ENCODE assay signal across 12 cellular contexts in the genomic region with DNA sequence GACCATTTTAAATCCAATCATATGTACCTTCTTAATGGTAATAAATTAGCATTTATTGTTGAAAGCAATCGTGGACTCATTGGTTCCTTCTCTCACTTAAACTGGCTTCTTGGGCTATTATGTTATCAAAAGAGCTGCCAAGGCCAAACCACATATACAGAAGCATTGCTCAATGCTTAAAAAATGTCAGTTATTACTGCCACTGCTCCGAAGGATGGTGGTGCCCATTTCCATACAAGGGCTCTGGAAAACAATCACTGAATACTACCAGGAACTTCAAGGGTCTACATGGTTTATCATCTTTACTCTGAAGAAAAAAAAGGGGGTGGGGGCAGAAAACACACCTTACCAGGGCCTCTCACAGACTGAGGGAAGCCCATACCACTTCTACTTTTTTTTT.
DNase-seq lines count a peak whose midpoint lies in the region; ATAC-seq and TF ChIP-seq lines count a peak whose summit lies in the region.
"Had no signal": no experiment of that assay in that cellular context is flagged by ENCODE, and none has a peak within 500 bp of the region (broad histone marks: within the 10 kb centered on the region; RNA-seq: fewer than 3 reads in every experiment).

No MANE protein-coding gene starts in this region.

- H3K36me3 ChIP-seq in PC-3 (ENCODE audit: low read depth, low read length) (no peaks in the 10 kb centered on the region), smooth muscle cell (ENCODE audit: low read depth) (no peaks in the 10 kb centered on the region)

- TF ChIP-seq CTCF in PC-3 (conservative IDR thresholded peaks at IDR 0.05; ENCODE audit: low read depth, low read length) (no peak), epithelial cell of proximal tubule (conservative IDR thresholded peaks at IDR 0.05; ENCODE audit: low read depth, low read length) (no peak), smooth muscle cell (IDR thresholded peaks at IDR 0.05; ENCODE audit: borderline replicate concordance, insufficient read depth, poor library complexity, severe bottlenecking) (no peak)

- CTCF ChIA-PET in PC-3 (lab: Charles Lee) = no interaction called here

- H3K4me2 ChIP-seq in PC-3 (ENCODE audit: low read length) (peak overlapping the region; percentile 45; the same call in 1 of the 2 replicates), smooth muscle cell (peak overlapping the region; percentile 64)

- no peaks in the 10 kb centered on the region for H3K9me2 ChIP-seq in PC-3 (replicated peaks; ENCODE audit: low read length)

- H2AFZ ChIP-seq in PC-3 (ENCODE audit: low read length) = no peak overlapping the region
- no peak overlapping the region for H2AFZ ChIP-seq in smooth muscle cell (ENCODE audit: low read depth)

- H3K4me3 ChIP-seq in PC-3 (ENCODE audit: low read length) = no peak overlapping the region
- H3K4me3 ChIP-seq in epithelial cell of proximal tubule (ENCODE audit: low read depth, low read length) = no peak overlapping the region
- H3K4me3 ChIP-seq in smooth muscle cell = no peak overlapping the region

- no peaks in the 10 kb centered on the region for H3K27me3 ChIP-seq in PC-3 (ENCODE audit: low read length)
- no peaks in the 10 kb centered on the region for H3K27me3 ChIP-seq in smooth muscle cell (ENCODE audit: low read depth)

- intact Hi-C loops in PC-3 (cut with micrococcal nuclease) = no loop called here

- H3K79me2 ChIP-seq in PC-3 (ENCODE audit: low read length) = no peaks in the 10 kb centered on the region
- H3K79me2 ChIP-seq in smooth muscle cell (ENCODE audit: low read depth) = peaks cover 79% of the 10 kb centered on the region

- 28% methylated on average over 2 of the region's 2 CpGs for WGBS in smooth muscle cell (ENCODE audit: low lambda C conversion rate)

- BruUV-seq in PC-3 (replicated peaks; lab: Mats Ljungman, UMichigan) = no TSS peak

- H3K9me3 ChIP-seq in PC-3 (ENCODE audit: low read length) = no peaks in the 10 kb centered on the region
- no peaks in the 10 kb centered on the region for H3K9me3 ChIP-seq in smooth muscle cell (replicated peaks; ENCODE audit: low read depth)

- H4K20me1 ChIP-seq in PC-3 (ENCODE audit: low read length) (no peaks in the 10 kb centered on the region), smooth muscle cell (ENCODE audit: low read depth) (peaks cover 67% of the 10 kb centered on the region)

- H3K4me1 ChIP-seq in PC-3 (ENCODE audit: insufficient read depth, low read length) = peaks cover 22% of the 10 kb centered on the region
- H3K4me1 ChIP-seq in smooth muscle cell (ENCODE audit: low read depth) = peaks cover 12% of the 10 kb centered on the region

- H3K9ac ChIP-seq in PC-3 (ENCODE audit: low read length) (no peak overlapping the region), smooth muscle cell (ENCODE audit: low read depth) (no peak overlapping the region)

- no peak overlapping the region for H3K27ac ChIP-seq in PC-3 (ENCODE audit: low read length)
- H3K27ac ChIP-seq in smooth muscle cell (ENCODE audit: low read depth) = peak overlapping the region; percentile 72

- peak; percentile 68 for DNase-seq in H4 (ENCODE audit: low spot score)
- DNase-seq in PC-3 = peak; percentile 22
- DNase-seq in epithelial cell of proximal tubule (ENCODE audit: low read depth) = peak; percentile 13
- no peak for DNase-seq in smooth muscle cell (lab: John Stamatoyannopoulos, UW; ENCODE audit: unreplicated experiment)
- DNase-seq in NCI-H446 treated with DMSO at 0.1 percent for 48 hours (lab: John Stamatoyannopoulos, UW) = no peak
- DNase-seq in NCI-H524 treated with DMSO at 0.1 percent for 48 hours (lab: John Stamatoyannopoulos, UW) = no peak
- no peak for DNase-seq in DMS53 (lab: John Stamatoyannopoulos, UW)
- DNase-seq in stimulated activated CD8-positive, alpha-beta memory T cell treated with anti-CD3 and anti-CD28 coated beads, Interleukin-4, amount 100 ng/mL, for 48 hours = no peak
- DNase-seq: activated CD8-positive, alpha-beta memory T cell treated with anti-CD3 and anti-CD28 coated beads, Interleukin-2, amount 10 ng/mL, durations not matched to agents 7 days and 5 days; NCI-H1930; nephron progenitor cell; stimulated activated CD4-positive, alpha-beta T cell treated with anti-CD3 and anti-CD28 coated beads, Interleukin-12 subunit alpha, Interleukin-12 subunit beta, amount 100 ng/mL, for 4 hours had no signal

- H3F3A ChIP-seq in PC-3 (ENCODE audit: low read length, unreplicated experiment) (no peaks in the 10 kb centered on the region), smooth muscle cell (ENCODE audit: low read depth) (peaks cover 4% of the 10 kb centered on the region)

- POLR2A ChIA-PET in PC-3 (lab: Charles Lee; ENCODE audit: unreplicated experiment) = no interaction called here

- ATAC-seq in PC-3 = peak; percentile 27; the same call in 1 of the 2 replicates
- ATAC-seq: activated CD8-positive, alpha-beta memory T cell treated with anti-CD3 and anti-CD28 coated beads, Interleukin-2, amount 10 ng/mL, durations not matched to agents 7 days and 5 days had no signal

Comparison
In these comparisons a context has a peak if more than half of its experiments do, and no peak if none do; other contexts are left out.
1. DNase-seq: peak in H4 (single experiment), PC-3 (single experiment) and epithelial cell of proximal tubule (single experiment); none in smooth muscle cell (single experiment), NCI-H446 treated with DMSO at 0.1 percent for 48 hours (single experiment), NCI-H524 treated with DMSO at 0.1 percent for 48 hours (single experiment), DMS53 (single experiment) and stimulated activated CD8-positive, alpha-beta memory T cell treated with anti-CD3 and anti-CD28 coated beads, Interleukin-4, amount 100 ng/mL, for 48 hours (single experiment).